In genomic region chr5:142716963-142717362, GRCh38 we compare ENCODE assay signal across 7 cellular contexts. TPM values are rescaled to one million over a fixed set of nuclear protein-coding genes. Genes with fewer than 3 reads are reported as not detected.
A peak's percentile ranks its signal among the peaks of the same experiment; 100 is the strongest.
DNase-seq lines count a peak whose midpoint lies in the region; ATAC-seq, FAIRE-seq and TF ChIP-seq lines count a peak whose summit lies in the region.

No MANE protein-coding gene starts in this region.

- no peaks in the 10 kb centered on the region for H3K36me3 ChIP-seq in pancreas

- WGBS in pancreas, 2 donors = 4 to 10% methylated on average over 6 of the region's 6 CpGs

- H3K27me3 ChIP-seq in pancreas = no peaks in the 10 kb centered on the region

- no peak overlapping the region for H3K27ac ChIP-seq in pancreas

- H3K4me3 ChIP-seq in pancreas = no peak overlapping the region

- intact Hi-C loops in head of caudate nucleus (cut with DNase I) (loop anchor here (10.0 kb wide), 1 partner anchor 58 kb away; the partner anchor contains the start of gene ARHGAP26), pancreas (cut with DNase I) (loop anchor here in 2 of 3 donors (5.0 kb wide), 1 partner anchor 165 kb away; no protein-coding TSS in a partner anchor)

- DNase-seq in GM10266 (ENCODE audit: extremely low spot score) = peak; percentile 35
- DNase-seq in NCI-H69 (lab: John Stamatoyannopoulos, UW) = peak; percentile 77
- peak; percentile 13 for DNase-seq in activated T-helper 9 cell treated with anti-CD3 and anti-CD28 coated beads, Interleukin-2, amount 50 U/mL, for 16 hours (ENCODE audit: low read depth)
- peak; percentile 42 to 91 (median 74) for DNase-seq in head of caudate nucleus
- peak in 4 of 6 donors; percentile 25 to 56 (median 34) for DNase-seq in pancreas
- DNase-seq in NCI-H1105 treated with DMSO at 0.1 percent for 48 hours (lab: John Stamatoyannopoulos, UW) = no peak

- peaks cover 0 to 15% (median 0%) of the 10 kb centered on the region in 3 donors for H3K4me1 ChIP-seq in pancreas

- no peak for FAIRE-seq in pancreas (lab: Jason Lieb, UNC)

- no peaks in the 10 kb centered on the region for H3K9me3 ChIP-seq in pancreas

- TF ChIP-seq CTCF in GM10266 (IDR thresholded peaks at IDR 0.05; ENCODE audit: control insufficient read depth, insufficient read depth, low read depth, missing control alignments) (peak; percentile 55), pancreas (IDR thresholded peaks at IDR 0.05) (no peak)

- ATAC-seq in HG02571 (IDR thresholded peaks at IDR 0.05; ENCODE audit: unreplicated experiment) (peak; percentile 46), pancreas (peak; percentile 16 to 63 (median 54))

RNA-seq across cellular contexts. Expression of gene FGF1, which starts 31.1 kb away (rescaled TPM):
- under 1 TPM; 0.03 to 0.90 (median 0.24) TPM for total RNA-seq in pancreas
- polyA plus RNA-seq in pancreas = under 1 TPM; 0.42 to 0.73 TPM

RNA-seq across cellular contexts. Expression of gene ARHGAP26, which starts 53.2 kb away (rescaled TPM):
- total RNA-seq in pancreas = 10 to 100 TPM in 5 of 6 donors, 1 to 10 TPM in 1; 6.0 to 28.1 (median 10.4) TPM
- 1 to 10 TPM; 3.0 to 4.4 TPM for polyA plus RNA-seq in pancreas
